ENCODE assay signal across 1 cellular context in the genomic region with DNA sequence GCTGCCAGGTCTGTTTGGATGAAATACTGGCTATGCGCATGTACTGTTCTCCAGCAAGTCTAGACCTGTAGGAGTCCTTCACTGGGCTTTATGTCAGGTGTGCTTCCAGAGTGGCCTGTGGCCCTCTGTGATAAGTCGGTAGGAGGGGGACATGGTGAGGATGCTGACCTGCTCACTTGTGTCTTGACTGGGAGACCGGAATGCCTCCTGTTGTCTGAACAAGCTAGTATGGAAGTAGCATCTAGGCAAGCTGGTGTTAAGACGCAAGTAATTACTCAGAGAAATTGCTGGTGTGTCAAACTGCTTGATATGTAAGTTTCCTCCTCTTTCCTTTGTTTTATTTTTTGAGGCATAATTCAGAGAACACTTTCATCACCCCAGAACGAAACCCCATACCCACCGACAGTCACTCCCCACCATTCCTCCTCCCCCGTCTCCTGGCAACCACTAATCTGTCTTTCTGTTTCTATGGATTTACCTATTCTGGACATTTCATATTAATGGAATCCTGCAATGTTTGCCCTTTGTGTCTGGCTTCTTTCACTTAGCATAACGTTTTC.
TF ChIP-seq lines count a peak whose summit lies in the region.

No MANE protein-coding gene starts in this region.

TF ChIP-seq in HepG2, 621 proteins besides CTCF, POLR2A, EP300 and RAD21:
- no peak for TF ChIP-seq SYNCRIP (IDR thresholded peaks at IDR 0.05; ENCODE audit: insufficient read depth, low read depth, low read length)
- TF ChIP-seq U2AF2 (IDR thresholded peaks at IDR 0.05; ENCODE audit: low read depth, low read length) = no peak
- TF ChIP-seq EHMT2 (IDR thresholded peaks at IDR 0.05; ENCODE audit: borderline replicate concordance, low read depth, low read length) = no peak
- TF ChIP-seq ZNF614 (CRISPR knock-in tag; IDR thresholded peaks at IDR 0.05; ENCODE audit: borderline replicate concordance) = no peak
- no peak for TF ChIP-seq NFKBIZ (CRISPR knock-in tag; IDR thresholded peaks at IDR 0.05)
- no peak for TF ChIP-seq ZNF34 (CRISPR knock-in tag; IDR thresholded peaks at IDR 0.05; ENCODE audit: borderline replicate concordance)
- no peak for TF ChIP-seq FOXK2 (IDR thresholded peaks at IDR 0.05)
TF ChIP-seq in HepG2: peak in this region for 0.
